Comparison of ENCODE assay signal across 11 cellular contexts in genomic region chr16:24045641-24046040, GRCh38.
DNase-seq lines count a peak whose midpoint lies in the region; ATAC-seq, FAIRE-seq and TF ChIP-seq lines count a peak whose summit lies in the region.
"Had no signal": no experiment of that assay in that cellular context is flagged by ENCODE, and none has a peak within 500 bp of the region (broad histone marks: within the 10 kb centered on the region; RNA-seq: fewer than 3 reads in every experiment).

No MANE protein-coding gene starts in this region.

- peak; percentile 76 for DNase-seq in D341Med (ENCODE audit: low spot score)
- peak; percentile 52 for DNase-seq in HTR-8/SVneo (ENCODE audit: insufficient read length, low spot score)
- DNase-seq in iris pigment epithelial cell (ENCODE audit: low read depth) = peak; percentile 1
- DNase-seq in T-helper 9 cell = no peak
- DNase-seq in stimulated activated CD4-positive, alpha-beta T cell treated with anti-CD3 and anti-CD28 coated beads, Interleukin-1b, Interleukin-23, amount 100 ng/mL, for 48 hours = no peak
- DNase-seq: activated CD4-positive, alpha-beta T cell treated with anti-CD3 and anti-CD28 coated beads for 1 hour; activated naive CD4-positive, alpha-beta T cell treated with anti-CD3 and anti-CD28 coated beads, Interleukin-2, amount 50 U/mL, for 16 hours; transverse colon had no signal

- no peak for FAIRE-seq in HTR-8/SVneo (lab: Jason Lieb, UNC)

- ATAC-seq in SK-N-SH treated with all-trans-retinoic acid at 6 μM for 48 hours (peak; percentile 59; the same call in 2 of the 3 replicates), GM21723 (IDR thresholded peaks at IDR 0.05; ENCODE audit: unreplicated experiment) (no peak), GM21786 (IDR thresholded peaks at IDR 0.05; ENCODE audit: unreplicated experiment) (no peak)

TF ChIP-seq in SK-N-SH treated with all-trans-retinoic acid at 6 μM for 48 hours, 23 proteins besides CTCF, POLR2A, EP300 and RAD21:
- TF ChIP-seq, protein P1, sequence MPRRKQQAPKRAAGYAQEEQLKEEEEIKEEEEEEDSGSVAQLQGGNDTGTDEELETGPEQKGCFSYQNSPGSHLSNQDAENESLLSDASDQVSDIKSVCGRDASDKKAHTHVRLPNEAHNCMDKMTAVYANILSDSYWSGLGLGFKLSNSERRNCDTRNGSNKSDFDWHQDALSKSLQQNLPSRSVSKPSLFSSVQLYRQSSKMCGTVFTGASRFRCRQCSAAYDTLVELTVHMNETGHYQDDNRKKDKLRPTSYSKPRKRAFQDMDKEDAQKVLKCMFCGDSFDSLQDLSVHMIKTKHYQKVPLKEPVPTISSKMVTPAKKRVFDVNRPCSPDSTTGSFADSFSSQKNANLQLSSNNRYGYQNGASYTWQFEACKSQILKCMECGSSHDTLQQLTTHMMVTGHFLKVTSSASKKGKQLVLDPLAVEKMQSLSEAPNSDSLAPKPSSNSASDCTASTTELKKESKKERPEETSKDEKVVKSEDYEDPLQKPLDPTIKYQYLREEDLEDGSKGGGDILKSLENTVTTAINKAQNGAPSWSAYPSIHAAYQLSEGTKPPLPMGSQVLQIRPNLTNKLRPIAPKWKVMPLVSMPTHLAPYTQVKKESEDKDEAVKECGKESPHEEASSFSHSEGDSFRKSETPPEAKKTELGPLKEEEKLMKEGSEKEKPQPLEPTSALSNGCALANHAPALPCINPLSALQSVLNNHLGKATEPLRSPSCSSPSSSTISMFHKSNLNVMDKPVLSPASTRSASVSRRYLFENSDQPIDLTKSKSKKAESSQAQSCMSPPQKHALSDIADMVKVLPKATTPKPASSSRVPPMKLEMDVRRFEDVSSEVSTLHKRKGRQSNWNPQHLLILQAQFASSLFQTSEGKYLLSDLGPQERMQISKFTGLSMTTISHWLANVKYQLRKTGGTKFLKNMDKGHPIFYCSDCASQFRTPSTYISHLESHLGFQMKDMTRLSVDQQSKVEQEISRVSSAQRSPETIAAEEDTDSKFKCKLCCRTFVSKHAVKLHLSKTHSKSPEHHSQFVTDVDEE (CRISPR knock-in tag; IDR thresholded peaks at IDR 0.05) = no peak
- TF ChIP-seq TOX (CRISPR knock-in tag; IDR thresholded peaks at IDR 0.05; ENCODE audit: borderline replicate concordance) = no peak
- no peak for TF ChIP-seq CSDC2 (CRISPR knock-in tag; IDR thresholded peaks at IDR 0.05)
- TF ChIP-seq SNAI2 (CRISPR knock-in tag; IDR thresholded peaks at IDR 0.05) = no peak
- TF ChIP-seq, protein P2, sequence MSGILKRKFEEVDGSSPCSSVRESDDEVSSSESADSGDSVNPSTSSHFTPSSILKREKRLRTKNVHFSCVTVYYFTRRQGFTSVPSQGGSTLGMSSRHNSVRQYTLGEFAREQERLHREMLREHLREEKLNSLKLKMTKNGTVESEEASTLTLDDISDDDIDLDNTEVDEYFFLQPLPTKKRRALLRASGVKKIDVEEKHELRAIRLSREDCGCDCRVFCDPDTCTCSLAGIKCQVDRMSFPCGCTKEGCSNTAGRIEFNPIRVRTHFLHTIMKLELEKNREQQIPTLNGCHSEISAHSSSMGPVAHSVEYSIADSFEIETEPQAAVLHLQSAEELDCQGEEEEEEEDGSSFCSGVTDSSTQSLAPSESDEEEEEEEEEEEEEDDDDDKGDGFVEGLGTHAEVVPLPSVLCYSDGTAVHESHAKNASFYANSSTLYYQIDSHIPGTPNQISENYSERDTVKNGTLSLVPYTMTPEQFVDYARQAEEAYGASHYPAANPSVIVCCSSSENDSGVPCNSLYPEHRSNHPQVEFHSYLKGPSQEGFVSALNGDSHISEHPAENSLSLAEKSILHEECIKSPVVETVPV (CRISPR knock-in tag; IDR thresholded peaks at IDR 0.05) = no peak
- no peak for TF ChIP-seq ZFP3 (CRISPR knock-in tag; IDR thresholded peaks at IDR 0.05)
- TF ChIP-seq, protein P3, sequence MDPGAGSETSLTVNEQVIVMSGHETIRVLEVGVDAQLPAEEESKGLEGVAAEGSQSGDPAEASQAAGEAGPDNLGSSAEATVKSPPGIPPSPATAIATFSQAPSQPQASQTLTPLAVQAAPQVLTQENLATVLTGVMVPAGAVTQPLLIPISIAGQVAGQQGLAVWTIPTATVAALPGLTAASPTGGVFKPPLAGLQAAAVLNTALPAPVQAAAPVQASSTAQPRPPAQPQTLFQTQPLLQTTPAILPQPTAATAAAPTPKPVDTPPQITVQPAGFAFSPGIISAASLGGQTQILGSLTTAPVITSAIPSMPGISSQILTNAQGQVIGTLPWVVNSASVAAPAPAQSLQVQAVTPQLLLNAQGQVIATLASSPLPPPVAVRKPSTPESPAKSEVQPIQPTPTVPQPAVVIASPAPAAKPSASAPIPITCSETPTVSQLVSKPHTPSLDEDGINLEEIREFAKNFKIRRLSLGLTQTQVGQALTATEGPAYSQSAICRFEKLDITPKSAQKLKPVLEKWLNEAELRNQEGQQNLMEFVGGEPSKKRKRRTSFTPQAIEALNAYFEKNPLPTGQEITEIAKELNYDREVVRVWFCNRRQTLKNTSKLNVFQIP (CRISPR knock-in tag; IDR thresholded peaks at IDR 0.05; ENCODE audit: borderline replicate concordance, low read depth) = no peak
- TF ChIP-seq ISL1 (CRISPR knock-in tag; IDR thresholded peaks at IDR 0.05) = no peak
- no peak for TF ChIP-seq BACH2 (CRISPR knock-in tag; IDR thresholded peaks at IDR 0.05; ENCODE audit: borderline replicate concordance)
- no peak for TF ChIP-seq PPARA (CRISPR knock-in tag; IDR thresholded peaks at IDR 0.05; ENCODE audit: borderline replicate concordance)
- no peak for TF ChIP-seq ZNF70 (CRISPR knock-in tag; IDR thresholded peaks at IDR 0.05)
- no peak for TF ChIP-seq GLIS3 (CRISPR knock-in tag; IDR thresholded peaks at IDR 0.05)
- no peak for TF ChIP-seq ARNTL (CRISPR knock-in tag; IDR thresholded peaks at IDR 0.05; ENCODE audit: borderline replicate concordance, low read depth)
- no peak for TF ChIP-seq CREB5 (CRISPR knock-in tag; IDR thresholded peaks at IDR 0.05; ENCODE audit: low read depth)
- TF ChIP-seq TCF4 (CRISPR knock-in tag; IDR thresholded peaks at IDR 0.05; ENCODE audit: borderline replicate concordance) = no peak
- no peak for TF ChIP-seq ZC3H10 (CRISPR knock-in tag; IDR thresholded peaks at IDR 0.05)
- no peak for TF ChIP-seq ZFP30 (CRISPR knock-in tag; IDR thresholded peaks at IDR 0.05)
- no peak for TF ChIP-seq ESRRG (CRISPR knock-in tag; IDR thresholded peaks at IDR 0.05)
- no peak for TF ChIP-seq ZNF565 (CRISPR knock-in tag; conservative IDR thresholded peaks at IDR 0.05; ENCODE audit: low read depth)
TF ChIP-seq in SK-N-SH treated with all-trans-retinoic acid at 6 μM for 48 hours: peak in this region for 0.

Comparison
In these comparisons a context has a peak if more than half of its experiments do, and no peak if none do; other contexts are left out.
1. DNase-seq: peak in D341Med (single experiment), HTR-8/SVneo (single experiment) and iris pigment epithelial cell (single experiment); none in T-helper 9 cell (single experiment) and stimulated activated CD4-positive, alpha-beta T cell treated with anti-CD3 and anti-CD28 coated beads, Interleukin-1b, Interleukin-23, amount 100 ng/mL, for 48 hours (single experiment).